9 cellular contexts compared by ENCODE assay signal in the genomic region with DNA sequence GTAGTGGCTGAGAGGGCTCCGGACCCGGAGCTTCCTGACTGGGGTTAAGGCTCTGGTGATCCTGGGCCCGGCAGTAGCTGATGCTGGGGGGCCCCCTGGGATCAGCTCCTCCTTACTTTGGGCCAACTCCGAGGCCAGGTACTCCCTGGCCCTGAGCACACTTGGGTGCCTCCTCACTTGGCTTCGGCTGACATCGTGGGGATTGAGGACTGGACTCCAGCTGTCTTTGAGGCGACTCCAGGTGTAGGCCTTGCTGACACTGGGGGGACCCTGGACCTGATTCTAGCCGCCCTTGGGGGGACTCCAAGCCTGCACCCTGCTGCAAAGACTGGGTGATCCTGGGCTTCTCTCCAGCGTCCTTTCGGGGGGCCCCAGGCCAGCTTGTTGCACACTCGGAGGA.
"Had no signal": no experiment of that assay in that cellular context is flagged by ENCODE, and none has a peak within 500 bp of the region (broad histone marks: within the 10 kb centered on the region; RNA-seq: fewer than 3 reads in every experiment).

No MANE protein-coding gene starts in this region.

- H2AFZ ChIP-seq: GM23248 had no signal

- H3K4me2 ChIP-seq: KMS-11 had no signal

- ATAC-seq: HepG2 had no signal

- H3K27ac Mint-ChIP-seq: IgD-negative memory B cell had no signal

- H3K9ac ChIP-seq: GM23248, KMS-11 had no signal

- H3K4me1 Mint-ChIP-seq: IgD-negative memory B cell had no signal

- H3K4me3 ChIP-seq: GM23248 had no signal

- H3K4me3 Mint-ChIP-seq: IgD-negative memory B cell had no signal

- H3K27ac ChIP-seq: GM23248, HL-60, KMS-11 had no signal

- DNase-seq: GM23248, GOT3, H7, HCEC 1CT, KBM-7 had no signal
